ENCODE assay signal across 17 cellular contexts in the genomic region with DNA sequence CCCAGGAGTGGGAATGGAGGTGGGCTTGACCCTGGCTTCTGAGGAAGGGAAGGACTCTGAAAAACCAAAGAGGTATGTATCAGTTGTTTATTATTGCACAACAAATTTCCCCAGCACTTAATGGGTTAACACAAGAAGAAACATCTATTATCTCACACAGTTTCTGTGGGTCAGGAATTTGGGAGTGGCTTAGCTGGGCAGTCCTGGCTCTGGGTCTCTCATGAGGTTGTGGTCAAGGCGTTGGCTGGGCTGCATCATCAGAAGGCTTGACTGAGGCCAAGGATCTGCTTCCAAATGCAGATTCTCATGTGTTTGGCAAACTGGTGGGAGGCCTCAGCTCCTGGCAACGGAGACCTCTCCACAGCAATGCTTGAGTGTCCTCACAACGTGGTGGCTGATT. TPM values are rescaled to one million over a fixed set of nuclear protein-coding genes. Genes with fewer than 3 reads are reported as not detected.
A peak's percentile ranks its signal among the peaks of the same experiment; 100 is the strongest.
DNase-seq lines count a peak whose midpoint lies in the region; ATAC-seq, FAIRE-seq and TF ChIP-seq lines count a peak whose summit lies in the region.
"Had no signal": no experiment of that assay in that cellular context is flagged by ENCODE, and none has a peak within 500 bp of the region (broad histone marks: within the 10 kb centered on the region; RNA-seq: fewer than 3 reads in every experiment).

No MANE protein-coding gene starts in this region.

- H3K36me3 ChIP-seq in IMR-90 (ENCODE audit: control insufficient read depth, insufficient read depth, low read length) (no peaks in the 10 kb centered on the region), K562 (ENCODE audit: control insufficient read depth, insufficient read depth, low read length) (no peaks in the 10 kb centered on the region), left lung (no peaks in the 10 kb centered on the region)
- H3K36me3 ChIP-seq: colonic mucosa, neutrophil, upper lobe of left lung had no signal

- intact Hi-C loops in IMR-90 (cut with micrococcal nuclease), result loop anchor here (10.0 kb wide), 1 partner anchor 157 kb away; the partner anchor contains the start of gene MYEOV
- intact Hi-C loops in K562 (cut with micrococcal nuclease), result loop anchor here (10.0 kb wide), 4 partner anchors 77 to 507 kb away; partner anchors contain the start of genes CCND1 and MYEOV
- intact Hi-C loops in left lung (cut with DNase I), result no loop called here

- H3K4me3 ChIP-seq in IMR-90 (ENCODE audit: insufficient read depth, low read depth, low read length) (no peak overlapping the region), K562 (no peak overlapping the region), left lung (no peak overlapping the region)
- H3K4me3 ChIP-seq: colonic mucosa, upper lobe of left lung had no signal

- TF ChIP-seq RAD21 in IMR-90 (IDR thresholded peaks at IDR 0.05; ENCODE audit: low read length), result no peak
- TF ChIP-seq RAD21 in K562 (CRISPR knock-in tag; conservative IDR thresholded peaks at IDR 0.05 in 1 of 2, IDR thresholded peaks at IDR 0.05 in 1 of 2), result no peak

- in situ Hi-C loops in IMR-90 (cut with MboI; ENCODE audit: low sequenced_read_pairs) (no loop called here), K562 (cut with MboI) (no loop called here), ACHN (cut with HindIII; ENCODE audit: low pct_ligation_motif_present, low pct_unique_long_range_greater_than_20kb, low sequenced_read_pairs) (no loop called here)

- H2BK20ac ChIP-seq in IMR-90 (ENCODE audit: low read depth, low read length), result peak overlapping the region; percentile 52; the same call in 1 of the 2 replicates

- no peak overlapping the region for H4K5ac ChIP-seq in IMR-90 (ENCODE audit: low read depth, low read length)

- TF ChIP-seq EP300 in K562 (IDR thresholded peaks at IDR 0.05; ENCODE audit: low read length), result no peak

- ATAC-seq in IMR-90 (ENCODE audit: low read depth) (peak; percentile 86), K562 (peak; percentile 77), left lung (peak; percentile 41), GM21423 (IDR thresholded peaks at IDR 0.05; ENCODE audit: unreplicated experiment) (no peak), GM19351 (IDR thresholded peaks at IDR 0.05; ENCODE audit: unreplicated experiment) (no peak)
- ATAC-seq: activated CD8-positive, alpha-beta T cell treated with anti-CD3 and anti-CD28 coated beads, Interleukin-2, amount 10 ng/mL, durations not matched to agents 7 days and 5 days had no signal

- BruUV-seq in IMR-90 (replicated peaks; lab: Mats Ljungman, UMichigan), result no TSS peak
- BruUV-seq in K562 (replicated peaks; lab: Mats Ljungman, UMichigan), result no TSS peak

- H4K8ac ChIP-seq in IMR-90 (ENCODE audit: low read depth in 2 of 2, low read length in 2 of 2), result peak overlapping the region in 1 of 2 experiments; percentile 15; a peak in 1 of 4 replicates

- peak; percentile 65 for DNase-seq in AG08396 (ENCODE audit: low spot score)
- DNase-seq in IMR-90, result peak; percentile 73
- peak in 1 of 4 experiments; percentile 55 for DNase-seq in K562 (ENCODE audit: extremely low read depth in 1 of 4, low spot score in 3 of 4)
- DNase-seq in left lung, result peak in 1 of 2 donors; percentile 28
- no peak for DNase-seq in ACHN
- no peak for DNase-seq in activated CD8-positive, alpha-beta memory T cell treated with anti-CD3 and anti-CD28 coated beads, Interleukin-2, amount 50 U/mL, for 48 hours
- DNase-seq: activated CD8-positive, alpha-beta T cell treated with anti-CD3 and anti-CD28 coated beads, Interleukin-2, amount 10 ng/mL, durations not matched to agents 7 days and 5 days; activated naive CD4-positive, alpha-beta T cell treated with anti-CD3 and anti-CD28 coated beads, Interleukin-2, amount 50 U/mL, for 16 hours; colonic mucosa; left cardiac atrium; MM.1S; NCI-H2171 treated with DMSO at 0.1 percent for 48 hours; upper lobe of left lung had no signal

- H3K4me1 ChIP-seq in IMR-90 (ENCODE audit: control insufficient read depth, insufficient read depth, low read length) (peaks cover 2% of the 10 kb centered on the region; the same call in 1 of the 2 replicates), K562 (replicated peaks in 1 of 2; ENCODE audit: control insufficient read depth in 2 of 2, insufficient read depth in 2 of 2, low read length in 2 of 2) (peaks cover 14 to 23% of the 10 kb centered on the region in 2 experiments; a peak in 4 of 5 replicates), left lung (no peaks in the 10 kb centered on the region)
- H3K4me1 ChIP-seq: colonic mucosa, upper lobe of left lung had no signal

- no peak overlapping the region for H3K18ac ChIP-seq in IMR-90 (ENCODE audit: low read depth, low read length)

- CTCF ChIA-PET in IMR-90 (lab: Yijun Ruan, JAX) (no interaction called here), K562 (lab: Yijun Ruan, JAX; ENCODE audit: low intra/inter-chr PET ratio) (no interaction called here)

- WGBS in IMR-90 (ENCODE audit: extremely low coverage in 2 of 2, insufficient read length in 1 of 2), 2 experiments, result no CpG with 5 or more reads among the region's 3 CpGs
- WGBS in K562 (ENCODE audit: insufficient coverage, low coverage, missing lambda C conversion rate), result 3% methylated on average over 3 of the region's 3 CpGs

- H2AK5ac ChIP-seq in IMR-90 (ENCODE audit: low read depth, low read length), result no peak overlapping the region

- no peaks in the 10 kb centered on the region for H3K79me1 ChIP-seq in IMR-90 (ENCODE audit: low read depth in 1 of 2, low read length in 2 of 2)

- H4K20me1 ChIP-seq in IMR-90 (ENCODE audit: insufficient read depth, low read length) (no peaks in the 10 kb centered on the region), K562 (replicated peaks; ENCODE audit: control insufficient read depth, insufficient read depth, low read length) (no peaks in the 10 kb centered on the region)

- no peaks in the 10 kb centered on the region for H3K27me3 ChIP-seq in IMR-90 (ENCODE audit: control insufficient read depth, insufficient read depth, low read length)
- H3K27me3 ChIP-seq in K562 (ENCODE audit: control insufficient read depth in 2 of 2, insufficient read depth in 2 of 2, low read length in 2 of 2), result peaks cover 0 to 3% of the 10 kb centered on the region in 2 experiments; a peak in 2 of 5 replicates
- no peaks in the 10 kb centered on the region for H3K27me3 ChIP-seq in left lung
- H3K27me3 ChIP-seq: colonic mucosa, neutrophil, upper lobe of left lung had no signal

- H4K91ac ChIP-seq in IMR-90 (ENCODE audit: insufficient read depth, low read depth, low read length), result no peak overlapping the region

- FAIRE-seq in K562 (lab: Jason Lieb, UNC), result peak; percentile 81

- H3K9me3 ChIP-seq in IMR-90 (ENCODE audit: control insufficient read depth, insufficient read depth, low read length), result no peaks in the 10 kb centered on the region; the same call in none of the 2 replicates
- no peaks in the 10 kb centered on the region for H3K9me3 ChIP-seq in K562 (replicated peaks; ENCODE audit: control insufficient read depth, insufficient read depth, low read depth, low read length)
- peaks cover 0 to 3% of the 10 kb centered on the region in 2 donors for H3K9me3 ChIP-seq in left lung
- H3K9me3 ChIP-seq: colonic mucosa, neutrophil, upper lobe of left lung had no signal

- no peak overlapping the region for H3K27ac ChIP-seq in IMR-90 (ENCODE audit: insufficient read depth, low read length)
- no peak overlapping the region for H3K27ac ChIP-seq in K562 (ENCODE audit: extremely low read depth, low read depth, low read length)
- no peak overlapping the region for H3K27ac ChIP-seq in left lung
- H3K27ac ChIP-seq: colonic mucosa, neutrophil, upper lobe of left lung had no signal

- POLR2A ChIA-PET in IMR-90 (lab: Charles Lee; ENCODE audit: unreplicated experiment), result no interaction called here
- POLR2A ChIA-PET in K562 (lab: Yijun Ruan, JAX), result no interaction called here

- H2BK15ac ChIP-seq in IMR-90 (ENCODE audit: low read depth, low read length), result no peak overlapping the region

- no peak overlapping the region for H3K56ac ChIP-seq in IMR-90 (ENCODE audit: extremely low read depth, insufficient read depth, low read length)

- no peak overlapping the region for H2AK9ac ChIP-seq in IMR-90 (replicated peaks; ENCODE audit: low read depth, low read length, poor library complexity)

- peak overlapping the region; percentile 55 for H2AFZ ChIP-seq in IMR-90 (replicated peaks; ENCODE audit: low read length, poor library complexity)
- H2AFZ ChIP-seq in K562 (ENCODE audit: low read depth, low read length), result no peak overlapping the region; the same call in 1 of the 2 replicates

- dilution Hi-C loops in IMR-90 (cut with HindIII; ENCODE audit: low sequenced_read_pairs, unreplicated experiment), result no loop called here

- H2BK5ac ChIP-seq in IMR-90 (ENCODE audit: low read depth, low read length, poor library complexity, severe bottlenecking), result no peak overlapping the region

- 0 out of 2 replicates have a peak overlapping the region, but pooled peaks have one; percentile 22 for H3K14ac ChIP-seq in IMR-90 (replicated peaks; ENCODE audit: low read depth, low read length)

- TF ChIP-seq POLR2A in IMR-90 (IDR thresholded peaks at IDR 0.05; ENCODE audit: low read depth, low read length) (no peak), K562 (conservative IDR thresholded peaks at IDR 0.05) (no peak)

- no peak overlapping the region for H3K23ac ChIP-seq in IMR-90 (ENCODE audit: low read depth, low read length)

- H3K79me2 ChIP-seq in K562 (ENCODE audit: control insufficient read depth, insufficient read depth, low read length), result no peaks in the 10 kb centered on the region

- TF ChIP-seq CTCF in IMR-90 (conservative IDR thresholded peaks at IDR 0.05; ENCODE audit: low read depth, low read length) (no peak), K562 (IDR thresholded peaks at IDR 0.05 in 2 of 3, conservative IDR thresholded peaks at IDR 0.05 in 1 of 3; ENCODE audit: insufficient read depth in 2 of 3, low read depth in 1 of 3, low read length in 3 of 3) (no peak), left lung (IDR thresholded peaks at IDR 0.05) (no peak)

- H3K4me2 ChIP-seq in IMR-90 (ENCODE audit: low read depth, low read length) (no peak overlapping the region), K562 (ENCODE audit: insufficient read depth, low read length) (peak overlapping the region; percentile 19; the same call in 1 of the 2 replicates)

- H2BK120ac ChIP-seq in IMR-90 (ENCODE audit: low read depth, low read length), result peak overlapping the region; percentile 45; the same call in 1 of the 2 replicates

- H3K9me1 ChIP-seq in IMR-90 (ENCODE audit: insufficient read depth, low read length) (peaks cover 5% of the 10 kb centered on the region; the same call in 1 of the 2 replicates), K562 (ENCODE audit: control insufficient read depth, insufficient read depth, low read length) (no peaks in the 10 kb centered on the region)

- H3K4ac ChIP-seq in IMR-90 (ENCODE audit: low read depth, low read length), result peak overlapping the region; percentile 31; the same call in 1 of the 2 replicates

- H3K9ac ChIP-seq in IMR-90 (ENCODE audit: low read depth, low read length) (no peak overlapping the region), K562 (ENCODE audit: insufficient read depth in 1 of 2, low read depth in 2 of 2, low read length in 2 of 2) (no peak overlapping the region; a peak in 1 of 4 replicates)

RNA-seq across cellular contexts. Expression of gene SMIM38, which starts 17.5 kb away (rescaled TPM):
- total RNA-seq in IMR-90 (2012; rRNA removed), result under 0.01 and 0.28 TPM in 2 replicates
- 0.05 and 0.07 TPM in 2 replicates for polyA plus RNA-seq in IMR-90 (2012; rRNA removed)
- polyA plus RNA-seq in IMR-90 (2012; cell fraction: cytosol; rRNA removed), result 0.02 and 0.03 TPM in 2 replicates
- polyA plus RNA-seq in IMR-90 (2012; cell fraction: nucleus; rRNA removed; ENCODE audit: low replicate concordance), result 0.56 and 0.64 TPM in 2 replicates
- total RNA-seq in K562 (2011; cell fraction: chromatin; rRNA removed; ENCODE audit: low replicate concordance), result 4.9 and 7.8 TPM in 2 replicates
- 5.0 and 7.9 TPM in 2 replicates for total RNA-seq in K562 (2011; cell fraction: nucleolus; rRNA removed)
- 4.7 and 5.7 TPM in 2 replicates for total RNA-seq in K562 (2011; cell fraction: nucleoplasm; rRNA removed)
- total RNA-seq in K562 (2014; rRNA removed), result 0.33 and 1.2 TPM in 2 replicates
- total RNA-seq in K562 (2014; rRNA removed; fragmentation: Illumina TruSeq; extraction: Trizol), result 0.06 and 0.15 TPM in 2 replicates
- total RNA-seq in K562 (2015; rRNA removed; fragmentation: Illumina TruSeq; extraction: Trizol), result 0.11 and 0.14 TPM in 2 replicates
- total RNA-seq in K562 (2021), result 0.27 and 0.38 TPM in 2 replicates
- polyA plus RNA-seq in K562 (2011; rRNA removed), result 0.34 and 0.99 TPM in 2 replicates
- polyA plus RNA-seq in K562 (2011; cell fraction: cytosol; rRNA removed), result 0.35 and 0.67 TPM in 2 replicates
- 1.3 and 4.0 TPM in 2 replicates for polyA plus RNA-seq in K562 (2011; cell fraction: nucleus; rRNA removed)
- 0.12 and 0.68 TPM in 2 replicates for polyA plus RNA-seq in K562 (2012)
- 0.21 TPM in 2 replicates for polyA plus RNA-seq in K562 (2014; fragmentation: Illumina TruSeq; extraction: Trizol)
- not detected for polyA plus RNA-seq in K562 (2014; fragmentation: Nextera tagmentation; extraction: Ambion mirVana)
- 0.07 and 0.36 TPM in 2 replicates for polyA plus RNA-seq in K562 (2014; rRNA removed)
- 0.24 and 1.5 TPM in 2 replicates for polyA minus RNA-seq in K562 (2011; rRNA and poly(A)+ RNA removed)
- 1.7 and 1.9 TPM in 2 replicates for polyA minus RNA-seq in K562 (2011; cell fraction: cytosol; rRNA and poly(A)+ RNA removed)
- 1.1 and 1.3 TPM in 2 replicates for polyA minus RNA-seq in K562 (2011; cell fraction: nucleus; rRNA and poly(A)+ RNA removed)
- under 1 TPM; 0.09 to 0.24 TPM for total RNA-seq in left lung
- total RNA-seq: glomerular endothelial cell had no signal

Comparison
In these comparisons a context has a peak if more than half of its experiments do, and no peak if none do; other contexts are left out.
1. DNase-seq: peak in AG08396 (single experiment) and IMR-90 (single experiment); none in ACHN (single experiment) and activated CD8-positive, alpha-beta memory T cell treated with anti-CD3 and anti-CD28 coated beads, Interleukin-2, amount 50 U/mL, for 48 hours (single experiment).
2. ATAC-seq: peak in IMR-90 (single experiment), K562 (single experiment) and left lung (single experiment); none in GM21423 (single experiment) and GM19351 (single experiment).
3. intact Hi-C loops: an anchor here in IMR-90 (10.0 kb wide) and K562 (10.0 kb wide); none called in left lung.